1 cellular context compared by ENCODE assay signal in genomic region chr17:49687878-49688491, GRCh38.
TF ChIP-seq lines count a peak whose summit lies in the region.

No MANE protein-coding gene starts in this region.

TF ChIP-seq in HepG2, 621 proteins besides CTCF, POLR2A, EP300 and RAD21 (continued from another document and continues in another):
- TF ChIP-seq SIX1 (CRISPR knock-in tag; IDR thresholded peaks at IDR 0.05; ENCODE audit: borderline replicate concordance) (0 out of 2 replicates have a peak, but pooled peaks have one; percentile 21), ZNF430 (CRISPR knock-in tag; IDR thresholded peaks at IDR 0.05) (peak; percentile 24; the same call in 1 of the 2 replicates), HBP1 (CRISPR knock-in tag; IDR thresholded peaks at IDR 0.05; ENCODE audit: low read depth) (0 out of 2 replicates have a peak, but pooled peaks have one; percentile 43), REXO4 (CRISPR knock-in tag; IDR thresholded peaks at IDR 0.05; ENCODE audit: borderline replicate concordance) (no peak), ZNF740 (CRISPR knock-in tag; IDR thresholded peaks at IDR 0.05) (no peak), TOE1 (CRISPR knock-in tag; IDR thresholded peaks at IDR 0.05) (0 out of 2 replicates have a peak, but pooled peaks have one; percentile 36), ZNF564 (CRISPR knock-in tag; IDR thresholded peaks at IDR 0.05) (no peak), ZNF121 (CRISPR knock-in tag; IDR thresholded peaks at IDR 0.05) (no peak), ZFP41 (CRISPR knock-in tag; IDR thresholded peaks at IDR 0.05; ENCODE audit: borderline replicate concordance) (no peak), GLMP (CRISPR knock-in tag; IDR thresholded peaks at IDR 0.05; ENCODE audit: borderline replicate concordance) (no peak), REPIN1 (CRISPR knock-in tag; IDR thresholded peaks at IDR 0.05; ENCODE audit: borderline replicate concordance, low read depth) (no peak), ZNF205 (CRISPR knock-in tag; IDR thresholded peaks at IDR 0.05) (no peak), ZSCAN5A (CRISPR knock-in tag; IDR thresholded peaks at IDR 0.05; ENCODE audit: borderline replicate concordance) (no peak), RBFOX2 (IDR thresholded peaks at IDR 0.05; ENCODE audit: low read depth, low read length) (no peak), KLF9 (CRISPR knock-in tag; IDR thresholded peaks at IDR 0.05; ENCODE audit: low read depth) (no peak), TBX2 (CRISPR knock-in tag; IDR thresholded peaks at IDR 0.05; ENCODE audit: borderline replicate concordance) (no peak), SAFB2 (CRISPR knock-in tag; IDR thresholded peaks at IDR 0.05; ENCODE audit: borderline replicate concordance, low read depth) (no peak), RARA (CRISPR knock-in tag; IDR thresholded peaks at IDR 0.05) (peak; percentile 68; the same call in 1 of the 2 replicates), BCLAF1 (IDR thresholded peaks at IDR 0.05) (no peak), ZNF891 (CRISPR knock-in tag; IDR thresholded peaks at IDR 0.05) (no peak), ZNF232 (CRISPR knock-in tag; IDR thresholded peaks at IDR 0.05; ENCODE audit: borderline replicate concordance) (peak; percentile 75), POGZ (CRISPR knock-in tag; IDR thresholded peaks at IDR 0.05) (no peak), ZNF674 (CRISPR knock-in tag; IDR thresholded peaks at IDR 0.05; ENCODE audit: low read depth) (no peak), PRDM15 (CRISPR knock-in tag; IDR thresholded peaks at IDR 0.05) (no peak), EEA1 (CRISPR knock-in tag; IDR thresholded peaks at IDR 0.05; ENCODE audit: borderline replicate concordance) (no peak), ZNF746 (CRISPR knock-in tag; IDR thresholded peaks at IDR 0.05) (no peak), ZSCAN12 (CRISPR knock-in tag; IDR thresholded peaks at IDR 0.05) (no peak), ZNF616 (CRISPR knock-in tag; IDR thresholded peaks at IDR 0.05; ENCODE audit: low read depth) (peak; percentile 94), TEF (CRISPR knock-in tag; IDR thresholded peaks at IDR 0.05) (no peak), SOX6 (IDR thresholded peaks at IDR 0.05) (no peak), SOX6 (CRISPR knock-in tag; IDR thresholded peaks at IDR 0.05) (peak; percentile 52; the same call in 1 of the 2 replicates), ZNF841 (CRISPR knock-in tag; IDR thresholded peaks at IDR 0.05; ENCODE audit: borderline replicate concordance) (no peak), ZNF460 (CRISPR knock-in tag; IDR thresholded peaks at IDR 0.05; ENCODE audit: borderline replicate concordance) (no peak), ATRX (CRISPR knock-in tag; IDR thresholded peaks at IDR 0.05; ENCODE audit: borderline replicate concordance) (no peak), POGK (CRISPR knock-in tag; conservative IDR thresholded peaks at IDR 0.05) (no peak), TCF7L2 (IDR thresholded peaks at IDR 0.05; ENCODE audit: low read depth, low read length) (no peak), ESRRA (CRISPR knock-in tag; IDR thresholded peaks at IDR 0.05; ENCODE audit: low read depth) (no peak), ZNF670 (CRISPR knock-in tag; IDR thresholded peaks at IDR 0.05; ENCODE audit: borderline replicate concordance) (no peak), NR3C1 (CRISPR knock-in tag; IDR thresholded peaks at IDR 0.05) (no peak), ISX (CRISPR knock-in tag; conservative IDR thresholded peaks at IDR 0.05) (no peak), CREB3 (CRISPR knock-in tag; IDR thresholded peaks at IDR 0.05) (no peak), ZNF510 (CRISPR knock-in tag; IDR thresholded peaks at IDR 0.05; ENCODE audit: low read depth) (peak; percentile 78; the same call in 1 of the 2 replicates), CBX5 (CRISPR knock-in tag; IDR thresholded peaks at IDR 0.05; ENCODE audit: borderline replicate concordance) (no peak), PAWR (CRISPR knock-in tag; IDR thresholded peaks at IDR 0.05; ENCODE audit: borderline replicate concordance) (no peak), ATF4 (CRISPR knock-in tag; IDR thresholded peaks at IDR 0.05) (peak in 1 of 2 experiments; percentile 71; a peak in 2 of 4 replicates), ZSCAN21 (CRISPR knock-in tag; IDR thresholded peaks at IDR 0.05; ENCODE audit: borderline replicate concordance) (no peak), ZNF337 (CRISPR knock-in tag; IDR thresholded peaks at IDR 0.05; ENCODE audit: borderline replicate concordance, low read depth) (no peak), HINFP (CRISPR knock-in tag; IDR thresholded peaks at IDR 0.05; ENCODE audit: low read depth) (no peak), PREB (CRISPR knock-in tag; IDR thresholded peaks at IDR 0.05) (no peak)
